18 cellular contexts compared by ENCODE assay signal in the genomic region with DNA sequence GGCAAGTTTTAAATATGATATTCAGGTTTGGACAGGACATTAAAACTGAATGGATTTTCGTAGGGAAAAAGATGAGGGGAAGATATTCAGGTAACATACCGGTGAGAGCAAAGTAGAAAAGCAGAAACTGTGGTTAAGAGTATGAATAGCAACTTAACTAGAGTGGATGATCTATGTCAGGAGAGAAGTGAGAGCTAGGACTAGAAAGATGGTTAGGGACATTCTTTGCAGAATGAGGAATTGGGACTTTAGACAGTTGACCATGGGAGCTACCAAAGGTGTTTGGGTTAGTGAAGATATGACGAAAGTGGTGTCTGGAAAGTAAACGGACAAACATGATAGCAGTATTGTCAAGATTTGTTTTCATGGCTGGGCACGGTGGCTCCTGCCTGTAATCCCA.
DNase-seq lines count a peak whose midpoint lies in the region; ATAC-seq and TF ChIP-seq lines count a peak whose summit lies in the region.
"Had no signal": no experiment of that assay in that cellular context is flagged by ENCODE, and none has a peak within 500 bp of the region (broad histone marks: within the 10 kb centered on the region; RNA-seq: fewer than 3 reads in every experiment).

No MANE protein-coding gene starts in this region.

- TF ChIP-seq CTCF in GM10248 (IDR thresholded peaks at IDR 0.05; ENCODE audit: control extremely low read depth, extremely low read depth, low read depth, missing control alignments): no peak

- CTCF ChIA-PET in GM10248 (lab: Yijun Ruan, JAX): interaction anchor here (7.4 kb wide), 1 partner anchor 281 kb away, joined by 42 read pairs; no protein-coding TSS in a partner anchor

- peak; percentile 13 for DNase-seq in GM10248 (ENCODE audit: extremely low spot score)
- peak; percentile 19 for DNase-seq in SKM-1 (lab: John Stamatoyannopoulos, UW; ENCODE audit: unreplicated experiment)
- no peak for DNase-seq in KG1 (lab: John Stamatoyannopoulos, UW)
- no peak for DNase-seq in SW 1271 (lab: John Stamatoyannopoulos, UW)
- no peak for DNase-seq in pons (ENCODE audit: low spot score)
- DNase-seq: Caco-2; CD4-positive, CD25-positive, alpha-beta regulatory T cell; IMR-90; MM.1S; NCI-H1417; NCI-H1930; NCI-H226; NCI-H524 treated with DMSO at 0.1 percent for 48 hours; PC-9; SJCRH30 had no signal

- POLR2A ChIA-PET in GM10248 (lab: Yijun Ruan, JAX): no interaction called here

- ATAC-seq in GM21390 (IDR thresholded peaks at IDR 0.05; ENCODE audit: unreplicated experiment) (peak; percentile 38), HG03103 (IDR thresholded peaks at IDR 0.05; ENCODE audit: low read depth, unreplicated experiment) (peak; percentile 34), GM21360 (IDR thresholded peaks at IDR 0.05; ENCODE audit: unreplicated experiment) (no peak)

Comparison
In these comparisons a context has a peak if more than half of its experiments do, and no peak if none do; other contexts are left out.
1. DNase-seq: peak in GM10248 (single experiment) and SKM-1 (single experiment); none in KG1 (single experiment), SW 1271 (0 of 2) and pons (single experiment).